Comparison of ENCODE assay signal across 27 cellular contexts in the genomic region with DNA sequence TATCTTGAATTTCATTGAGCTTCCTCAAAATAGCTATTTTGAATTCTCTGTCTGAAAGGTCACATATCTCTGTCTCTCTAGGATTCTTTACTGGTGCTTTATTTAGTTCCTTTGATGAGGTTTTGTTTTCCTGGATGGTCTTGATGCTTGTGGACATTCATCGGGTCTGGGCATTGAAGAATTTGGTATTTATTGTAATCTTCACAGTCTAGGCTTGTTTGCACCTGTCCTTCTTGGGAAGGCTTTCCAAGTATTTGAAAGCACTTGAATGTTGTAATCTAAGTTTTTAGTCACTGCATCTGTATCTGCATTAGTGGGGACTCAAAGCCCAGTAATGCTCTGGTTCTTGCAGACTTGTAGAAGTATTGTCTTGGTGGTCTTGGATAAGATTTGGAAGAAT.
"Had no signal": no experiment of that assay in that cellular context is flagged by ENCODE, and none has a peak within 500 bp of the region (broad histone marks: within the 10 kb centered on the region; RNA-seq: fewer than 3 reads in every experiment).

No MANE protein-coding gene starts in this region.

- H3K4me1 ChIP-seq: gastroesophageal sphincter, heart right ventricle, left lung, lower lobe of right lung had no signal

- H3K27ac ChIP-seq: coronary artery, dorsolateral prefrontal cortex, epithelial cell of prostate, esophagus squamous epithelium, gastroesophageal sphincter, heart right ventricle, left lung, lower lobe of right lung had no signal

- H3K9me3 ChIP-seq: gastroesophageal sphincter, mucosa of descending colon had no signal

- H3K4me3 ChIP-seq: coronary artery, dorsolateral prefrontal cortex, esophagus squamous epithelium, gastroesophageal sphincter, heart right ventricle, left lung, lower lobe of right lung, mucosa of descending colon had no signal

- ATAC-seq: esophagus mucosa, gastroesophageal sphincter, heart right ventricle, left cardiac atrium, left lung, left ventricle myocardium superior, lower lobe of right lung, mucosa of descending colon had no signal

- H3K36me3 ChIP-seq: esophagus squamous epithelium, heart right ventricle, left lung, lower lobe of right lung had no signal

- H3K27me3 ChIP-seq: dorsolateral prefrontal cortex, esophagus squamous epithelium, gastroesophageal sphincter, heart right ventricle, left lung had no signal

- FAIRE-seq: colon, endothelial cell of umbilical vein, frontal cortex, islet of Langerhans, keratinocyte had no signal

- DNase-seq: dermis blood vessel endothelial cell; dorsolateral prefrontal cortex; effector CD4-positive, alpha-beta T cell; effector memory CD4-positive, alpha-beta T cell; erythroblast; esophagus squamous epithelium; foreskin fibroblast; glutamatergic neuron; head of caudate nucleus; heart right ventricle; hippocampal formation; left cardiac atrium; left lung; left ventricle myocardium superior; lower lobe of right lung; mesenchymal stem cell; mucosa of descending colon; naive B cell had no signal
